ENCODE assay signal across 1 cellular context in the genomic region with DNA sequence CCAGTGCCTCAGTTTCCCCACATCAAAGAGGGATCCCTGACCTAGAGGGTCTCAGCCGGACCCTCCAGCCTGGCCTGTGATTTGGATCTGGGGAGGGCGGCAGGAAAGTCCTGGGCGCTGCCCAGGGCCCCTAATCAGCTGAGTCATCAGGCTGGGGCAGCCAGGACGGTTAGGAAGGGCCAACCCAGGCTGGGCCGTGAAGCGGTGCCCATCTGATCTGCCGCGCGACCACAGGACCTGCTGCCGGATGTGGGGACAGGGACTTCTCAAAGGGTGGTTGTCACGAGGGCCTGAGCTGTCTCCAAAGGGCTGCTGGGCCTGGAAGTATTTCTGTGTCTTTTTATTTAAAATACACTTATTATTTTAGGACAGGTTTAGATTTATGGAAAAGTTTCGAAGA.
TF ChIP-seq lines count a peak whose summit lies in the region.

No MANE protein-coding gene starts in this region.

TF ChIP-seq in K562, 482 proteins besides CTCF, POLR2A, EP300 and RAD21:
- TF ChIP-seq CEBPG (CRISPR knock-in tag; IDR thresholded peaks at IDR 0.05) (no peak), CEBPG (tag; conservative IDR thresholded peaks at IDR 0.05 in 1 of 2, IDR thresholded peaks at IDR 0.05 in 1 of 2) (no peak), ZNF436 (CRISPR knock-in tag; IDR thresholded peaks at IDR 0.05) (no peak), C11orf30 (IDR thresholded peaks at IDR 0.05; ENCODE audit: low read depth) (peak; percentile 15; the same call in 1 of the 2 replicates), RB1 (IDR thresholded peaks at IDR 0.05; ENCODE audit: low read depth) (no peak), NFE2 (IDR thresholded peaks at IDR 0.05; ENCODE audit: low read depth) (peak; percentile 6; the same call in 1 of the 2 replicates), GABPA (tag; conservative IDR thresholded peaks at IDR 0.05; ENCODE audit: low read depth) (peak; percentile 44; the same call in 1 of the 2 replicates), MAZ (CRISPR knock-in tag; conservative IDR thresholded peaks at IDR 0.05 in 1 of 2, IDR thresholded peaks at IDR 0.05 in 1 of 2) (peak in 1 of 2 experiments; percentile 41; a peak in 1 of 4 replicates)
- TF ChIP-seq, protein P1, sequence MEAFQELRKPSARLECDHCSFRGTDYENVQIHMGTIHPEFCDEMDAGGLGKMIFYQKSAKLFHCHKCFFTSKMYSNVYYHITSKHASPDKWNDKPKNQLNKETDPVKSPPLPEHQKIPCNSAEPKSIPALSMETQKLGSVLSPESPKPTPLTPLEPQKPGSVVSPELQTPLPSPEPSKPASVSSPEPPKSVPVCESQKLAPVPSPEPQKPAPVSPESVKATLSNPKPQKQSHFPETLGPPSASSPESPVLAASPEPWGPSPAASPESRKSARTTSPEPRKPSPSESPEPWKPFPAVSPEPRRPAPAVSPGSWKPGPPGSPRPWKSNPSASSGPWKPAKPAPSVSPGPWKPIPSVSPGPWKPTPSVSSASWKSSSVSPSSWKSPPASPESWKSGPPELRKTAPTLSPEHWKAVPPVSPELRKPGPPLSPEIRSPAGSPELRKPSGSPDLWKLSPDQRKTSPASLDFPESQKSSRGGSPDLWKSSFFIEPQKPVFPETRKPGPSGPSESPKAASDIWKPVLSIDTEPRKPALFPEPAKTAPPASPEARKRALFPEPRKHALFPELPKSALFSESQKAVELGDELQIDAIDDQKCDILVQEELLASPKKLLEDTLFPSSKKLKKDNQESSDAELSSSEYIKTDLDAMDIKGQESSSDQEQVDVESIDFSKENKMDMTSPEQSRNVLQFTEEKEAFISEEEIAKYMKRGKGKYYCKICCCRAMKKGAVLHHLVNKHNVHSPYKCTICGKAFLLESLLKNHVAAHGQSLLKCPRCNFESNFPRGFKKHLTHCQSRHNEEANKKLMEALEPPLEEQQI (IDR thresholded peaks at IDR 0.05) = no peak
